In the genomic region with DNA sequence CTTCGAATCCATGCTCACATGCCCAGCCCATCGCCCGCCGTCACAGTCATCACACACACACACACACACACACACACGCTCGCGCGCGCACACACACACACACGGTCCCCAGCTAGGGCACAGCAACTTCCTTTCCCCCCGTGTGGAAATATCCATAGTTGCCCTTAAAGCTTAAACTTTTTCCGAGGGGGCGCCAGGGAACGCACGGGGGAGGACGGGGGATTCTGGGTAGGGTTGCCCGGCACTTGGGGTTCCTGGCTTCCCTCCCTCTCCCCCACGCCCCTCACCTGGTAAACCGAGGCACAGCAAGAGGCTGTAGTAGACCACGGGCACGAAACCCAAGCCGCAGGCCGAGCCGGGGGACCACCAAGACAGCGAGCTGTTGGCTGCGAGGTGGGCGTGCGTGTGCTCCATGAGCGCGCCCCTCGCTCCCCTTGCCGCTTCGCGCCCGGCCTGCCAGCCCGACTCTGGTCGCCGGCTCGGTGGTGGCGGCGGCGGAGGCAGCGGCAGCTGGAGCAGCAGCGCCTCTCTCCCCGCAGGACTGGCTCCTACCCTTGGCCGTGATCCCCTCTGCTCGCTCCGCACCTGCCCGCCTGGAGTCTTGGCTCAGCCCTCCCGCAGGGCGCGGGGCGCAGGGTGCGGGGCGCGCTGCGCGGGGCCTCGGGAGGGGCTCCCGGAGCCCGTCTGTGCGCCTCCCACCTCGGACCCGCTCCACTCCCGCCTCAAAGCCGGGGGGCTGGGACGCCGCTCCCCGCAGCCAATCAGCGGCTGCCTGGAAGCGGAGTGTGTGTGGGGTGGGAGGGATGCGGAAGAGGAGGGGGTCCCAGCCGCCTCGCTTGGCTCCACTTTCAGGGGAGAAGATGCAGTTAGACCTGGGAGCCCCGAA, we compare ENCODE assay signal across 22 cellular contexts. TPM values are rescaled to one million over a fixed set of nuclear protein-coding genes. Genes with fewer than 3 reads are reported as not detected.
DNase-seq lines count a peak whose midpoint lies in the region; ATAC-seq and TF ChIP-seq lines count a peak whose summit lies in the region.
"Had no signal": no experiment of that assay in that cellular context is flagged by ENCODE, and none has a peak within 500 bp of the region (broad histone marks: within the 10 kb centered on the region; RNA-seq: fewer than 3 reads in every experiment).

A gene (minus strand): TSS at position 688 of the 886 bp plus-strand sequence. CDS start 274 bp downstream, at position 414.

- H3K4me1 ChIP-seq in IMR-90 (ENCODE audit: control insufficient read depth, insufficient read depth, low read length) (no peaks in the 10 kb centered on the region), gastroesophageal sphincter (peaks cover 0 to 7% (median 0%) of the 10 kb centered on the region in 3 donors)
- H3K4me1 ChIP-seq: transverse colon had no signal

- H2AK5ac ChIP-seq in IMR-90 (ENCODE audit: low read depth, low read length), result no peak within 1 kb of the TSS

- no peak within 1 kb of the TSS for H2BK20ac ChIP-seq in IMR-90 (ENCODE audit: low read depth, low read length)

- TF ChIP-seq POLR2A in IMR-90 (IDR thresholded peaks at IDR 0.05; ENCODE audit: low read depth, low read length) (no peak), gastroesophageal sphincter (IDR thresholded peaks at IDR 0.05) (no peak)

- no peaks in the 10 kb centered on the region for H3K9me2 ChIP-seq in neural cell (ENCODE audit: insufficient read depth, low read length)

- TF ChIP-seq EP300 in neural cell (conservative IDR thresholded peaks at IDR 0.05; ENCODE audit: poor library complexity, severe bottlenecking), result no peak
- TF ChIP-seq EP300 in gastroesophageal sphincter (IDR thresholded peaks at IDR 0.05), result no peak

- POLR2A ChIA-PET in IMR-90 (lab: Charles Lee; ENCODE audit: unreplicated experiment), result no interaction called here

- H4K20me1 ChIP-seq in IMR-90 (ENCODE audit: insufficient read depth, low read length) (no peaks in the 10 kb centered on the region), neural cell (ENCODE audit: insufficient read depth) (no peaks in the 10 kb centered on the region)

- H2BK15ac ChIP-seq in IMR-90 (ENCODE audit: low read depth, low read length), result no peak within 1 kb of the TSS

- H2BK5ac ChIP-seq in IMR-90 (ENCODE audit: low read depth, low read length, poor library complexity, severe bottlenecking), result no peak within 1 kb of the TSS

- no peaks in the 10 kb centered on the region for H3K9me1 ChIP-seq in IMR-90 (ENCODE audit: insufficient read depth, low read length)

- intact Hi-C loops in IMR-90 (cut with micrococcal nuclease) (no loop called here), head of caudate nucleus (cut with DNase I) (no loop called here)

- in situ Hi-C loops in IMR-90 (cut with MboI; ENCODE audit: low sequenced_read_pairs), result no loop called here

- H3F3A ChIP-seq in neural cell (ENCODE audit: insufficient read depth, low read length, poor library complexity, severe bottlenecking), result no peaks in the 10 kb centered on the region

- CTCF ChIA-PET in IMR-90 (lab: Yijun Ruan, JAX), result no interaction called here

- peak; percentile 19 for DNase-seq in NCI-H146 (lab: John Stamatoyannopoulos, UW)
- DNase-seq in NCI-H146 treated with DMSO at 0.1 percent for 48 hours (lab: John Stamatoyannopoulos, UW; ENCODE audit: unreplicated experiment), result no peak
- no peak for DNase-seq in IMR-90
- DNase-seq in head of caudate nucleus, result peak in 38 of 42 donors; percentile 11 to 74 (median 54)
- DNase-seq: 8988T; activated CD4-positive, alpha-beta T cell treated with anti-CD3 and anti-CD28 coated beads, Interleukin-2, amount 50 U/mL, for 48 hours; activated naive CD8-positive, alpha-beta T cell treated with anti-CD3 and anti-CD28 coated beads, Interleukin-2, amount 10 ng/mL, durations not matched to agents 7 days and 5 days; activated T-cell treated with anti-CD3 and anti-CD28 coated beads, Interleukin-2, amount 50 U/mL, for 4 hours; DMS79 treated with DMSO at 0.1 percent for 48 hours; NCI-H2081 treated with DMSO at 0.1 percent for 48 hours; PC-3; transverse colon had no signal

- dilution Hi-C loops in IMR-90 (cut with HindIII; ENCODE audit: low sequenced_read_pairs, unreplicated experiment), result no loop called here

- BruUV-seq in IMR-90 (replicated peaks; lab: Mats Ljungman, UMichigan), result no TSS peak

- H4K5ac ChIP-seq in IMR-90 (ENCODE audit: low read depth, low read length), result no peak within 1 kb of the TSS

- no peak within 1 kb of the TSS for H3K9ac ChIP-seq in IMR-90 (ENCODE audit: low read depth, low read length)
- H3K9ac ChIP-seq in neural cell (ENCODE audit: low read length), result peak within 1 kb of the TSS; percentile 63

- ATAC-seq in IMR-90 (ENCODE audit: low read depth), result no peak
- no peak for ATAC-seq in gastroesophageal sphincter
- ATAC-seq in GM18502 (IDR thresholded peaks at IDR 0.05; ENCODE audit: poor library complexity, unreplicated experiment), result no peak
- no peak for ATAC-seq in HG03196 (IDR thresholded peaks at IDR 0.05; ENCODE audit: unreplicated experiment)
- ATAC-seq: activated T-cell treated with anti-CD3 and anti-CD28 coated beads, Interleukin-2, amount 50 U/mL, for 4 hours; PC-3 had no signal

- H3K18ac ChIP-seq in IMR-90 (ENCODE audit: low read depth, low read length), result no peak within 1 kb of the TSS

- H3K23ac ChIP-seq in IMR-90 (ENCODE audit: low read depth, low read length), result no peak within 1 kb of the TSS

- no peak within 1 kb of the TSS for H3K4me2 ChIP-seq in IMR-90 (ENCODE audit: low read depth, low read length)
- H3K4me2 ChIP-seq in neural cell (ENCODE audit: low read length), result peak within 1 kb of the TSS; percentile 73

- TF ChIP-seq RAD21 in IMR-90 (IDR thresholded peaks at IDR 0.05; ENCODE audit: low read length) (no peak), neural cell (conservative IDR thresholded peaks at IDR 0.05) (peak; percentile 48)

- 2% methylated on average over 21 of the region's 75 CpGs; no CpG with 5 or more reads in 1 of the 2 experiments for WGBS in IMR-90 (ENCODE audit: extremely low coverage in 2 of 2, insufficient read length in 1 of 2), 2 experiments
- WGBS in gastroesophageal sphincter (ENCODE audit: low coverage in 1 of 2), 2 donors, result 0% methylated on average over 2 of the region's 75 CpGs; no CpG with 5 or more reads in 1 of the 2 donors

- no peaks in the 10 kb centered on the region for H3K79me2 ChIP-seq in neural cell (replicated peaks; ENCODE audit: insufficient read depth, low read length)

- no peaks in the 10 kb centered on the region for H3K9me3 ChIP-seq in IMR-90 (ENCODE audit: control insufficient read depth, insufficient read depth, low read length)
- H3K9me3 ChIP-seq in neural cell (ENCODE audit: low read length), result no peaks in the 10 kb centered on the region
- H3K9me3 ChIP-seq in gastroesophageal sphincter, result peaks cover 0 to 4% (median 0%) of the 10 kb centered on the region in 3 donors

- H2AFZ ChIP-seq in IMR-90 (replicated peaks; ENCODE audit: low read length, poor library complexity) (peak within 1 kb of the TSS; percentile 21), neural cell (ENCODE audit: low read depth, low read length) (peak within 1 kb of the TSS; percentile 46)

- no peak within 1 kb of the TSS for H3K56ac ChIP-seq in IMR-90 (ENCODE audit: extremely low read depth, insufficient read depth, low read length)

- H3K4me3 ChIP-seq in IMR-90 (ENCODE audit: insufficient read depth, low read depth, low read length) (no peak within 1 kb of the TSS), neural cell (ENCODE audit: low read length) (peak within 1 kb of the TSS; percentile 94), gastroesophageal sphincter (no peak within 1 kb of the TSS)
- H3K4me3 ChIP-seq: SK-N-MC, transverse colon had no signal

- no peaks in the 10 kb centered on the region for H3K79me1 ChIP-seq in IMR-90 (ENCODE audit: low read depth in 1 of 2, low read length in 2 of 2)

- H3K27ac ChIP-seq in IMR-90 (ENCODE audit: insufficient read depth, low read length), result no peak within 1 kb of the TSS
- H3K27ac ChIP-seq in neural cell (ENCODE audit: low read length), result no peak within 1 kb of the TSS
- no peak within 1 kb of the TSS for H3K27ac ChIP-seq in gastroesophageal sphincter
- H3K27ac ChIP-seq: C4-2B, SK-N-MC, transverse colon had no signal

- TF ChIP-seq CTCF in IMR-90 (conservative IDR thresholded peaks at IDR 0.05; ENCODE audit: low read depth, low read length) (no peak), neural cell (IDR thresholded peaks at IDR 0.05; ENCODE audit: poor library complexity, severe bottlenecking) (peak; percentile 40), gastroesophageal sphincter (IDR thresholded peaks at IDR 0.05) (no peak)

- H3K27me3 ChIP-seq in IMR-90 (ENCODE audit: control insufficient read depth, insufficient read depth, low read length), result no peaks in the 10 kb centered on the region
- peaks cover 44% of the 10 kb centered on the region for H3K27me3 ChIP-seq in neural cell (ENCODE audit: insufficient read depth, low read depth, low read length)
- peaks cover 68% of the 10 kb centered on the region for H3K27me3 ChIP-seq in gastroesophageal sphincter

- H4K8ac ChIP-seq in IMR-90 (ENCODE audit: low read depth in 2 of 2, low read length in 2 of 2), result no peak within 1 kb of the TSS

- no peak within 1 kb of the TSS for H3K4ac ChIP-seq in IMR-90 (ENCODE audit: low read depth, low read length)

- H2AK9ac ChIP-seq in IMR-90 (replicated peaks; ENCODE audit: low read depth, low read length, poor library complexity), result no peak within 1 kb of the TSS

- H3K14ac ChIP-seq in IMR-90 (replicated peaks; ENCODE audit: low read depth, low read length), result no peak within 1 kb of the TSS

- H3K36me3 ChIP-seq in IMR-90 (ENCODE audit: control insufficient read depth, insufficient read depth, low read length), result no peaks in the 10 kb centered on the region
- no peaks in the 10 kb centered on the region for H3K36me3 ChIP-seq in neural cell (ENCODE audit: insufficient read depth, low read length)
- no peaks in the 10 kb centered on the region for H3K36me3 ChIP-seq in gastroesophageal sphincter
- H3K36me3 ChIP-seq: transverse colon had no signal

- no peak within 1 kb of the TSS for H4K91ac ChIP-seq in IMR-90 (ENCODE audit: insufficient read depth, low read depth, low read length)

- no peak within 1 kb of the TSS for H2BK120ac ChIP-seq in IMR-90 (ENCODE audit: low read depth, low read length)

TF ChIP-seq in IMR-90, 13 proteins besides CTCF, POLR2A, EP300 and RAD21 (continues in another document):
- TF ChIP-seq MXI1 (IDR thresholded peaks at IDR 0.05; ENCODE audit: borderline replicate concordance, low read depth, low read length), result no peak

RNA-seq across cellular contexts. Expression of the gene that starts here (rescaled TPM):
- total RNA-seq in IMR-90 (2012; rRNA removed) (not detected in 2 replicates), gastroesophageal sphincter (under 1 TPM in 1 of 4 donors, not detected in 3; 0.23 TPM)
- polyA plus RNA-seq in IMR-90 (2012; rRNA removed) (not detected in 2 replicates), neural cell (0.52 TPM in 1 of 2 replicates, not detected in the other)
- not detected in 2 replicates for polyA plus RNA-seq in IMR-90 (2012; cell fraction: cytosol; rRNA removed)
- not detected in 2 replicates for polyA plus RNA-seq in IMR-90 (2012; cell fraction: nucleus; rRNA removed; ENCODE audit: low replicate concordance)
- 0.97 and 1.4 TPM in 2 replicates for polyA minus RNA-seq in neural cell
- total RNA-seq: activated naive CD8-positive, alpha-beta T cell treated with anti-CD3 and anti-CD28 coated beads, Interleukin-2, amount 10 ng/mL, durations not matched to agents 7 days and 5 days; activated T-cell treated with anti-CD3 and anti-CD28 coated beads, Interleukin-2, amount 50 U/mL, for 4 hours; cardiac septum; fibroblast of villous mesenchyme; mesothelial cell of epicardium; PC-3; skeletal muscle tissue; transverse colon had no signal

Comparison
In these comparisons a context has a peak if more than half of its experiments do, and no peak if none do; other contexts are left out.
1. DNase-seq: peak in NCI-H146 (single experiment) and head of caudate nucleus (38 of 42); none in NCI-H146 treated with DMSO at 0.1 percent for 48 hours (single experiment) and IMR-90 (single experiment).